Comparison of ENCODE assay signal across 8 cellular contexts in the genomic region with DNA sequence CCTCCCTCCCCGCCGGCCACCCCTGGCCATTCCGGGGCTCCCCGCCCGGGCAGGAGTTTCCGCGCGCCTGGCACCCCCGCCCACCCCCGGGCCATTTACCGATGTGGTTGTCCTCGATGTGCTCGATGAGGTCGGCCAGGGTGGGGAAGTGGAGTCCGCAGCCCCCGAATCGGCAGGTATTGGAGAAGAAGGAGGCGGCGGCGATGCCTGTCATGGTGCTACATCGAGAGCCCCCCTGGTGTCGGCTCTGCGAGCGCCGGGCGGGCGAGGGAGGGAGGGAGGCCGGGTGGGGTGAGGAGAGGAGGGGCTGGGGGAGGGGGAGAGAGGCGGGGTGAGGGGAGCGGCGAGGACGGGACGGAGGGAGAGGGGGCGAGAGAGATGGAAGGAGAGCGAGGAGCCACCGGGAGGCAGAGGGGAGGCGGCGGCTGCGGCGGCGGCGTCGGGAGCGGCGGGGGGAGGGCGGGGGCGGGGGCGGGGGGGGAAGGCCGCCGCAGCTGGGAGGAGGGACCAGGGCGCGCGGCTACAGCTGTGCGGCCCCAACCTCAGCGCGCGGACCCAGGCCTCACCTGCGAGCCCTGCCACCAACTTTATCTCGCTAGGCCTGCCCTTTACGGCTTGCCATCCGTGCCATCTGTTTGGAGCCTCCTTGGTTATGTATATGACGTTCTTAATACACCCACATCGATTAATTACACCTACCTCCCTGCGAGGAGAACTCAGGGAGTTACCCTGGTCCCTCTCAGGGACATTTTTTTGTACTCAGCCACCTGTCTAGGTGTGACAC. TPM values are rescaled to one million over a fixed set of nuclear protein-coding genes. Genes with fewer than 3 reads are reported as not detected.
DNase-seq lines count a peak whose midpoint lies in the region; ATAC-seq and TF ChIP-seq lines count a peak whose summit lies in the region.

A gene (minus strand): TSS at position 432 of the 784 bp plus-strand sequence.

- H3K9me3 Mint-ChIP-seq in activated CD4-positive, alpha-beta memory T cell treated with anti-CD3 and anti-CD28 coated beads for 36 hours: no peaks in the 10 kb centered on the region

- H3K4me1 Mint-ChIP-seq in activated CD4-positive, alpha-beta memory T cell treated with anti-CD3 and anti-CD28 coated beads for 36 hours (ENCODE audit: low read depth): peaks cover 24% of the 10 kb centered on the region

- peak; percentile 7 for DNase-seq in GM19238 (ENCODE audit: insufficient read length, low spot score)
- peak; percentile 33 for DNase-seq in NCI-H226
- DNase-seq in activated CD4-positive, alpha-beta memory T cell treated with anti-CD3 and anti-CD28 coated beads for 36 hours: peak; percentile 56
- DNase-seq in stimulated activated CD4-positive, alpha-beta T cell treated with anti-CD3 and anti-CD28 coated beads, Interleukin-2, amount 100 ng/mL, for 48 hours: peak; percentile 18 to 22
- DNase-seq in superior temporal gyrus (ENCODE audit: extremely low spot score): no peak

- H3K36me3 ChIP-seq in duodenal mucosa (ENCODE audit: control insufficient read depth in 1 of 2, insufficient read depth in 2 of 2, low read length in 2 of 2): no peaks in the 10 kb centered on the region
- H3K36me3 ChIP-seq in liver (ENCODE audit: control insufficient read depth in 4 of 4, insufficient read depth in 3 of 4, low read depth in 1 of 4, low read length in 3 of 4): no peaks in the 10 kb centered on the region

- H3K9ac ChIP-seq in duodenal mucosa (ENCODE audit: low read depth in 1 of 2, low read length in 2 of 2): peak within 1 kb of the TSS; percentile 43 to 57
- peak within 1 kb of the TSS in 1 of 2 donors; percentile 49 for H3K9ac ChIP-seq in liver (ENCODE audit: low read depth in 1 of 2, low read length in 2 of 2)

- H3K36me3 Mint-ChIP-seq in activated CD4-positive, alpha-beta memory T cell treated with anti-CD3 and anti-CD28 coated beads for 36 hours: no peaks in the 10 kb centered on the region

- CTCF ChIA-PET in activated CD4-positive, alpha-beta memory T cell treated with anti-CD3 and anti-CD28 coated beads for 36 hours (lab: Charles Lee): no interaction called here

- no peak for TF ChIP-seq RAD21 in liver (IDR thresholded peaks at IDR 0.05)

- ATAC-seq in GM21737 (IDR thresholded peaks at IDR 0.05; ENCODE audit: unreplicated experiment): no peak

- H3K4me1 ChIP-seq in duodenal mucosa (ENCODE audit: control insufficient read depth in 1 of 2, insufficient read depth in 2 of 2, low read length in 2 of 2) (peaks cover 11 to 13% of the 10 kb centered on the region in 2 donors), liver (ENCODE audit: control insufficient read depth in 4 of 4, insufficient read depth in 4 of 4, low read length in 3 of 4) (peaks cover 0 to 22% (median 15%) of the 10 kb centered on the region in 4 donors)

- H3K4me3 ChIP-seq in duodenal mucosa (ENCODE audit: low read depth in 1 of 2, low read length in 2 of 2) (peak within 1 kb of the TSS; percentile 56 to 70), liver (ENCODE audit: low read depth in 1 of 3, low read length in 3 of 3) (peak within 1 kb of the TSS; percentile 61 to 100 (median 79))

- POLR2A ChIA-PET in activated CD4-positive, alpha-beta memory T cell treated with anti-CD3 and anti-CD28 coated beads for 36 hours (lab: Charles Lee): no interaction called here

- peak within 1 kb of the TSS; percentile 78 for H3K4me3 Mint-ChIP-seq in activated CD4-positive, alpha-beta memory T cell treated with anti-CD3 and anti-CD28 coated beads for 36 hours

- intact Hi-C loops in activated CD4-positive, alpha-beta memory T cell treated with anti-CD3 and anti-CD28 coated beads for 36 hours (cut with micrococcal nuclease): loop anchor here (5.0 kb wide), 1 partner anchor 38 kb away; no protein-coding TSS in a partner anchor

- peaks cover 0 to 10% of the 10 kb centered on the region in 2 donors for H3K27me3 ChIP-seq in duodenal mucosa (ENCODE audit: control insufficient read depth in 1 of 2, insufficient read depth in 2 of 2, low read length in 2 of 2)
- no peaks in the 10 kb centered on the region for H3K27me3 ChIP-seq in liver (ENCODE audit: control insufficient read depth in 4 of 4, insufficient read depth in 4 of 4, low read length in 3 of 4)

- peak within 1 kb of the TSS; percentile 68 for H3K27ac Mint-ChIP-seq in activated CD4-positive, alpha-beta memory T cell treated with anti-CD3 and anti-CD28 coated beads for 36 hours

- under 1% methylated on average over 64 of the region's 64 CpGs for WGBS in liver

- H3K9me3 ChIP-seq in duodenal mucosa (ENCODE audit: control insufficient read depth in 1 of 2, low read length in 2 of 2): no peaks in the 10 kb centered on the region
- H3K9me3 ChIP-seq in liver (ENCODE audit: control insufficient read depth in 4 of 4, low read length in 3 of 4): no peaks in the 10 kb centered on the region

- peaks cover 7% of the 10 kb centered on the region for H3K27me3 Mint-ChIP-seq in activated CD4-positive, alpha-beta memory T cell treated with anti-CD3 and anti-CD28 coated beads for 36 hours

- H3K27ac ChIP-seq in duodenal mucosa (ENCODE audit: low read depth, low read length) (no peak within 1 kb of the TSS), liver (ENCODE audit: low read depth in 1 of 2, low read length in 2 of 2) (peak within 1 kb of the TSS in 1 of 2 donors; percentile 56)

- TF ChIP-seq CTCF in liver (IDR thresholded peaks at IDR 0.05; ENCODE audit: low read depth, low read length, missing input control): no peak

TF ChIP-seq in liver, 16 proteins besides CTCF, POLR2A, EP300 and RAD21:
- TF ChIP-seq TAF1 (conservative IDR thresholded peaks at IDR 0.05) (no peak), HNF4G (IDR thresholded peaks at IDR 0.05) (no peak), EGR1 (IDR thresholded peaks at IDR 0.05; ENCODE audit: low read depth in 2 of 2) (no peak), GABPA (IDR thresholded peaks at IDR 0.05 in 1 of 2, conservative IDR thresholded peaks at IDR 0.05 in 1 of 2) (no peak), JUND (IDR thresholded peaks at IDR 0.05) (no peak), FOXA2 (IDR thresholded peaks at IDR 0.05) (no peak), FOXA1 (IDR thresholded peaks at IDR 0.05) (no peak), HNF4A (conservative IDR thresholded peaks at IDR 0.05) (no peak), YY1 (IDR thresholded peaks at IDR 0.05) (no peak)
- TF ChIP-seq, protein P1, sequence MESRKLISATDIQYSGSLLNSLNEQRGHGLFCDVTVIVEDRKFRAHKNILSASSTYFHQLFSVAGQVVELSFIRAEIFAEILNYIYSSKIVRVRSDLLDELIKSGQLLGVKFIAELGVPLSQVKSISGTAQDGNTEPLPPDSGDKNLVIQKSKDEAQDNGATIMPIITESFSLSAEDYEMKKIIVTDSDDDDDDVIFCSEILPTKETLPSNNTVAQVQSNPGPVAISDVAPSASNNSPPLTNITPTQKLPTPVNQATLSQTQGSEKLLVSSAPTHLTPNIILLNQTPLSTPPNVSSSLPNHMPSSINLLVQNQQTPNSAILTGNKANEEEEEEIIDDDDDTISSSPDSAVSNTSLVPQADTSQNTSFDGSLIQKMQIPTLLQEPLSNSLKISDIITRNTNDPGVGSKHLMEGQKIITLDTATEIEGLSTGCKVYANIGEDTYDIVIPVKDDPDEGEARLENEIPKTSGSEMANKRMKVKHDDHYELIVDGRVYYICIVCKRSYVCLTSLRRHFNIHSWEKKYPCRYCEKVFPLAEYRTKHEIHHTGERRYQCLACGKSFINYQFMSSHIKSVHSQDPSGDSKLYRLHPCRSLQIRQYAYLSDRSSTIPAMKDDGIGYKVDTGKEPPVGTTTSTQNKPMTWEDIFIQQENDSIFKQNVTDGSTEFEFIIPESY (IDR thresholded peaks at IDR 0.05): no peak
- TF ChIP-seq, protein P2, sequence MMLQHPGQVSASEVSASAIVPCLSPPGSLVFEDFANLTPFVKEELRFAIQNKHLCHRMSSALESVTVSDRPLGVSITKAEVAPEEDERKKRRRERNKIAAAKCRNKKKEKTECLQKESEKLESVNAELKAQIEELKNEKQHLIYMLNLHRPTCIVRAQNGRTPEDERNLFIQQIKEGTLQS (IDR thresholded peaks at IDR 0.05): no peak
- TF ChIP-seq, protein P3, sequence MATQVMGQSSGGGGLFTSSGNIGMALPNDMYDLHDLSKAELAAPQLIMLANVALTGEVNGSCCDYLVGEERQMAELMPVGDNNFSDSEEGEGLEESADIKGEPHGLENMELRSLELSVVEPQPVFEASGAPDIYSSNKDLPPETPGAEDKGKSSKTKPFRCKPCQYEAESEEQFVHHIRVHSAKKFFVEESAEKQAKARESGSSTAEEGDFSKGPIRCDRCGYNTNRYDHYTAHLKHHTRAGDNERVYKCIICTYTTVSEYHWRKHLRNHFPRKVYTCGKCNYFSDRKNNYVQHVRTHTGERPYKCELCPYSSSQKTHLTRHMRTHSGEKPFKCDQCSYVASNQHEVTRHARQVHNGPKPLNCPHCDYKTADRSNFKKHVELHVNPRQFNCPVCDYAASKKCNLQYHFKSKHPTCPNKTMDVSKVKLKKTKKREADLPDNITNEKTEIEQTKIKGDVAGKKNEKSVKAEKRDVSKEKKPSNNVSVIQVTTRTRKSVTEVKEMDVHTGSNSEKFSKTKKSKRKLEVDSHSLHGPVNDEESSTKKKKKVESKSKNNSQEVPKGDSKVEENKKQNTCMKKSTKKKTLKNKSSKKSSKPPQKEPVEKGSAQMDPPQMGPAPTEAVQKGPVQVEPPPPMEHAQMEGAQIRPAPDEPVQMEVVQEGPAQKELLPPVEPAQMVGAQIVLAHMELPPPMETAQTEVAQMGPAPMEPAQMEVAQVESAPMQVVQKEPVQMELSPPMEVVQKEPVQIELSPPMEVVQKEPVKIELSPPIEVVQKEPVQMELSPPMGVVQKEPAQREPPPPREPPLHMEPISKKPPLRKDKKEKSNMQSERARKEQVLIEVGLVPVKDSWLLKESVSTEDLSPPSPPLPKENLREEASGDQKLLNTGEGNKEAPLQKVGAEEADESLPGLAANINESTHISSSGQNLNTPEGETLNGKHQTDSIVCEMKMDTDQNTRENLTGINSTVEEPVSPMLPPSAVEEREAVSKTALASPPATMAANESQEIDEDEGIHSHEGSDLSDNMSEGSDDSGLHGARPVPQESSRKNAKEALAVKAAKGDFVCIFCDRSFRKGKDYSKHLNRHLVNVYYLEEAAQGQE (IDR thresholded peaks at IDR 0.05): no peak
- TF ChIP-seq, protein P4, sequence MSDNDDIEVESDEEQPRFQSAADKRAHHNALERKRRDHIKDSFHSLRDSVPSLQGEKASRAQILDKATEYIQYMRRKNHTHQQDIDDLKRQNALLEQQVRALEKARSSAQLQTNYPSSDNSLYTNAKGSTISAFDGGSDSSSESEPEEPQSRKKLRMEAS (IDR thresholded peaks at IDR 0.05): no peak

RNA-seq across cellular contexts. Expression of the gene that starts here (rescaled TPM):
- 1 to 10 TPM; 3.8 to 4.3 TPM for total RNA-seq in activated CD4-positive, alpha-beta memory T cell treated with anti-CD3 and anti-CD28 coated beads for 36 hours
- total RNA-seq in liver: 10 to 100 TPM in 1 of 2 donors, 1 to 10 TPM in 1; 2.7 to 17.8 TPM
- 1 to 10 TPM; 3.9 to 4.1 TPM for polyA plus RNA-seq in liver
